ENCODE assay signal across 19 cellular contexts in the genomic region with DNA sequence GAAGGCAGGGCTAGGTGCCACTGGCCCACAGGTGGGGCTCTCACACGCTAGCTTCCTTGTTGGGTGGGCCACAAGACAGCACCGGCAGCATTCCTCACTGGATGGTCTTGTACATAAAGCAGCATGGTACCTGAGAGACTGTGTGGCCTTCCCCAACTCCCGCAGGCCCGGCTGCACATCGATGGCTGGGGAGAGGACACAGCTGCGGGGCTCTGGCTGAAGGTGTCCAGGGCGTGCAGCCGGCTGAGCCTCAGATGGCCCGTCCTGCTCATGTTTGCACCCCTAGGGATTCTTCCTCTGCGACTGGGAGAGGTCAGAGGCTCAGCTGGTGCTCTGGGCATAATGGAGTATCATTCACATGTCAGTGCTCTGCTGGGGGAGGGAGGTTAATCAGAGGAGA.
"Had no signal": no experiment of that assay in that cellular context is flagged by ENCODE, and none has a peak within 500 bp of the region (broad histone marks: within the 10 kb centered on the region; RNA-seq: fewer than 3 reads in every experiment).

No MANE protein-coding gene starts in this region.

- H3K4me3 Mint-ChIP-seq: central memory CD8-positive, alpha-beta T cell; naive thymus-derived CD4-positive, alpha-beta T cell; nephron progenitor cell; stimulated activated memory B cell treated with anti-CD40 and anti-IgM and Interleukin-4, amounts not matched to agents 10 μg/mL and 1 μg/mL and 100 μg/mL, for 72 hours had no signal

- H3K4me1 Mint-ChIP-seq: central memory CD8-positive, alpha-beta T cell had no signal

- H3K27ac ChIP-seq: heart left ventricle, pancreas, psoas muscle, spleen, tibial artery, upper lobe of left lung, uterus had no signal

- H3K27me3 Mint-ChIP-seq: naive thymus-derived CD4-positive, alpha-beta T cell had no signal

- H3K27ac Mint-ChIP-seq: nephron progenitor cell; stimulated activated memory B cell treated with anti-CD40 and anti-IgM and Interleukin-4, amounts not matched to agents 10 μg/mL and 1 μg/mL and 100 μg/mL, for 72 hours had no signal

- H3K36me3 Mint-ChIP-seq: stimulated activated memory B cell treated with anti-CD40 and anti-IgM and Interleukin-4, amounts not matched to agents 10 μg/mL and 1 μg/mL and 100 μg/mL, for 72 hours had no signal

- DNase-seq: cortex of kidney; effector memory CD4-positive, alpha-beta T cell; heart left ventricle; hippocampal formation; kidney glomerular epithelial cell; mesendoderm; naive thymus-derived CD4-positive, alpha-beta T cell; nephron progenitor cell; psoas muscle; spleen; stimulated activated CD4-positive, alpha-beta T cell treated with anti-CD3 and anti-CD28 coated beads, Interleukin-15, amount 100 ng/mL, for 24 hours; stimulated activated CD4-positive, alpha-beta T cell treated with anti-CD3 and anti-CD28 coated beads, Interleukin-1b, Interleukin-23, amount 100 ng/mL, for 48 hours; stimulated activated CD4-positive, alpha-beta T cell treated with anti-CD3 and anti-CD28 coated beads, Interleukin-4, amount 100 ng/mL, for 24 hours; tibial artery; upper lobe of left lung; uterus had no signal

- H3K9me3 Mint-ChIP-seq: central memory CD8-positive, alpha-beta T cell; nephron progenitor cell; stimulated activated memory B cell treated with anti-CD40 and anti-IgM and Interleukin-4, amounts not matched to agents 10 μg/mL and 1 μg/mL and 100 μg/mL, for 72 hours had no signal
